1 cellular context compared by ENCODE assay signal in genomic region chr1:246703581-246703980, GRCh38.
TF ChIP-seq lines count a peak whose summit lies in the region.

No MANE protein-coding gene starts in this region.

TF ChIP-seq in GM23338, 12 proteins besides CTCF, POLR2A, EP300 and RAD21 (continued from another document):
- TF ChIP-seq ZNF462 (CRISPR knock-in tag; IDR thresholded peaks at IDR 0.05): no peak
- no peak for TF ChIP-seq POLR2AphosphoS5 (IDR thresholded peaks at IDR 0.05; ENCODE audit: low read depth)
- TF ChIP-seq NANOG (IDR thresholded peaks at IDR 0.05; ENCODE audit: borderline replicate concordance): no peak
- TF ChIP-seq EZH2 (IDR thresholded peaks at IDR 0.05; ENCODE audit: low read depth, unreplicated experiment): no peak
TF ChIP-seq in GM23338: peak in this region for 0.
